Comparison of ENCODE assay signal across 33 cellular contexts in genomic region chr22:20744456-20744855, GRCh38. TPM values are rescaled to one million over a fixed set of nuclear protein-coding genes. Genes with fewer than 3 reads are reported as not detected.
"Had no signal": no experiment of that assay in that cellular context is flagged by ENCODE, and none has a peak within 500 bp of the region (broad histone marks: within the 10 kb centered on the region; RNA-seq: fewer than 3 reads in every experiment).

No MANE protein-coding gene starts in this region.

- H3K27ac ChIP-seq: brain microvascular endothelial cell, Peyer's patch, SJSA1, VCaP had no signal

- H3K27me3 ChIP-seq: brain microvascular endothelial cell, Peyer's patch, SJSA1 had no signal

- DNase-seq: activated B cell treated with CpG ODN at 0.5 μM for 24 hours; activated CD4-positive, alpha-beta memory T cell treated with anti-CD3 and anti-CD28 coated beads for 36 hours; activated CD4-positive, alpha-beta T cell treated with anti-CD3 and anti-CD28 coated beads for 4 hours; activated CD4-positive, alpha-beta T cell treated with anti-CD3 and anti-CD28 coated beads, Interleukin-2, amount 50 U/mL, for 1 hour; activated CD4-positive, CD25-positive, alpha-beta regulatory T cell treated with anti-CD3 and anti-CD28 coated beads, Interleukin-2, amount 50 U/mL, for 72 hours; activated CD8-positive, alpha-beta memory T cell treated with anti-CD3 and anti-CD28 coated beads, Interleukin-2, amount 50 U/mL, for 4 hours; activated gamma-delta T cell treated with Interleukin-2 at 50 U/mL for 16 hours; activated naive CD4-positive, alpha-beta T cell treated with anti-CD3 and anti-CD28 coated beads, Interleukin-2, amount 50 U/mL, for 16 hours; activated naive CD8-positive, alpha-beta T cell treated with anti-CD3 and anti-CD28 coated beads for 36 hours; activated T-cell treated with anti-CD3 and anti-CD28 coated beads for 4 hours; activated T-cell treated with anti-CD3 and anti-CD28 coated beads, Interleukin-2, amount 50 U/mL, for 4 hours; amniotic stem cell; brain microvascular endothelial cell; central memory CD4-positive, alpha-beta T cell; KBM-7; NCI-H1105 treated with DMSO at 0.1 percent for 48 hours; NCI-H1436 treated with DMSO at 0.1 percent for 48 hours; NCI-H1694 treated with DMSO at 0.1 percent for 48 hours; NCI-H2029; NCI-H2107; NCI-H226; NCI-H446 treated with DMSO at 0.1 percent for 48 hours; NCI-H524 treated with DMSO at 0.1 percent for 48 hours; Peyer's patch; RPMI8226; SHP77 treated with DMSO at 0.1 percent for 48 hours; SK-N-SH; T-helper 2 cell; T-helper 9 cell had no signal

- ATAC-seq: activated T-cell treated with anti-CD3 and anti-CD28 coated beads, Interleukin-2, amount 50 U/mL, for 4 hours had no signal

- H3K4me1 ChIP-seq: SJSA1 had no signal

- H3K9me3 ChIP-seq: SJSA1, SK-N-SH had no signal

- H3K4me3 ChIP-seq: Peyer's patch, SJSA1 had no signal

RNA-seq across cellular contexts. Expression of gene SERPIND1, which starts 29.5 kb away (rescaled TPM):
- total RNA-seq: activated B cell treated with CpG ODN at 0.5 μM for 24 hours; activated CD4-positive, alpha-beta memory T cell treated with anti-CD3 and anti-CD28 coated beads for 36 hours; activated naive CD8-positive, alpha-beta T cell treated with anti-CD3 and anti-CD28 coated beads for 36 hours; activated T-helper 1 cell treated with anti-CD3 and anti-CD28 coated beads, Interleukin-12 subunit alpha, Interleukin-12 subunit beta, Interleukin-2, Interleukin-4 antibody, amounts not matched to agents 30 ng/mL and 10 ng/mL and 1 ng/mL, durations not matched to agents 14 hours and 24 hours and 36 hours; MCF 10A; Peyer's patch; SJSA1 had no signal
